Comparison of ENCODE assay signal across 8 cellular contexts in the genomic region with DNA sequence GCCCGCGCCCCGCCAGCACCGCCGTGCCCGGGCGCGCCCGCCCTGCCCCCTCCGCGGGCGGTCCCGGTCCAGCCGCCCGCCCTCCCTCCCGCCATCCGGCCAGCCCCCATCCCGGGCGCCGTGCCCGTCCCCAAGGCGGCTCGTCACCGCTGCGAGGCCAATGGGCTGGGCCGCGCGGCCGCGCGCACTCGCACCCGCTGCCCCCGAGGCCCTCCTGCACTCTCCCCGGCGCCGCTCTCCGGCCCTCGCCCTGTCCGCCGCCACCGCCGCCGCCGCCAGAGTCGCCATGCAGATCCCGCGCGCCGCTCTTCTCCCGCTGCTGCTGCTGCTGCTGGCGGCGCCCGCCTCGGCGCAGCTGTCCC. TPM values are rescaled to one million over a fixed set of nuclear protein-coding genes. Genes with fewer than 3 reads are reported as not detected.
A peak's percentile ranks its signal among the peaks of the same experiment; 100 is the strongest.
DNase-seq lines count a peak whose midpoint lies in the region; ATAC-seq lines count a peak whose summit lies in the region.

A gene (plus strand): TSS at position 187 of the 362 bp plus-strand sequence. CDS start 100 bp downstream, at position 287.

- H3K27me3 ChIP-seq in adipocyte (replicated peaks; ENCODE audit: control insufficient read depth, insufficient read depth, low read length) = no peaks in the 10 kb centered on the region
- no peaks in the 10 kb centered on the region for H3K27me3 ChIP-seq in neuron (ENCODE audit: insufficient read depth, low read length)

- peak within 1 kb of the TSS; percentile 67 for H3K4me3 Mint-ChIP-seq in activated naive CD4-positive, alpha-beta T cell treated with anti-CD3 and anti-CD28 coated beads for 36 hours

- DNase-seq in activated naive CD4-positive, alpha-beta T cell treated with anti-CD3 and anti-CD28 coated beads for 36 hours = no peak
- no peak for DNase-seq in activated naive CD4-positive, alpha-beta T cell (lab: John Stamatoyannopoulos, UW)
- DNase-seq in adipocyte (ENCODE audit: low read depth) (peak; percentile 91), Right ventricle myocardium inferior (ENCODE audit: missing footprints) (peak; percentile 91)

- H3K36me3 Mint-ChIP-seq in activated naive CD4-positive, alpha-beta T cell treated with anti-CD3 and anti-CD28 coated beads for 36 hours (ENCODE audit: low read depth) = no peaks in the 10 kb centered on the region

- peak within 1 kb of the TSS; percentile 93 for H3K9ac ChIP-seq in adipocyte (ENCODE audit: low read length)

- intact Hi-C loops in activated naive CD4-positive, alpha-beta T cell treated with anti-CD3 and anti-CD28 coated beads for 36 hours (cut with micrococcal nuclease) = no loop called here
- intact Hi-C loops in Right ventricle myocardium inferior (cut with DNase I) = loop anchor here (5.0 kb wide), 1 partner anchor 106 kb away; no protein-coding TSS in a partner anchor

- CTCF ChIA-PET in activated naive CD4-positive, alpha-beta T cell treated with anti-CD3 and anti-CD28 coated beads for 36 hours (lab: Charles Lee) = no interaction called here

- no peak within 1 kb of the TSS for H3K27ac Mint-ChIP-seq in activated naive CD4-positive, alpha-beta T cell treated with anti-CD3 and anti-CD28 coated beads for 36 hours

- H3K36me3 ChIP-seq in adipocyte (ENCODE audit: control insufficient read depth, insufficient read depth, low read length, severe bottlenecking) (no peaks in the 10 kb centered on the region), neuron (ENCODE audit: insufficient read depth, low read length) (no peaks in the 10 kb centered on the region)

- no peaks in the 10 kb centered on the region for H3K9me3 Mint-ChIP-seq in activated naive CD4-positive, alpha-beta T cell treated with anti-CD3 and anti-CD28 coated beads for 36 hours

- H3K4me1 ChIP-seq in adipocyte (ENCODE audit: control insufficient read depth, insufficient read depth, low read length) = peaks cover 35% of the 10 kb centered on the region
- H3K4me1 ChIP-seq in neuron (ENCODE audit: insufficient read depth, low read length) = peaks cover 23% of the 10 kb centered on the region

- H2AFZ ChIP-seq in neuron (ENCODE audit: low read depth, low read length) = peak within 1 kb of the TSS; percentile 86

- peaks cover 4% of the 10 kb centered on the region for H3K4me1 Mint-ChIP-seq in activated naive CD4-positive, alpha-beta T cell treated with anti-CD3 and anti-CD28 coated beads for 36 hours (ENCODE audit: low read depth)

- H3K27me3 Mint-ChIP-seq in activated naive CD4-positive, alpha-beta T cell treated with anti-CD3 and anti-CD28 coated beads for 36 hours (ENCODE audit: low read depth) = peaks cover 65% of the 10 kb centered on the region

- H3K9me3 ChIP-seq in adipocyte (ENCODE audit: control insufficient read depth, low read length) (no peaks in the 10 kb centered on the region), neuron (ENCODE audit: low read length) (no peaks in the 10 kb centered on the region)

- peak within 1 kb of the TSS; percentile 98 for H3K4me3 ChIP-seq in adipocyte (ENCODE audit: low read length)
- peak within 1 kb of the TSS; percentile 53 for H3K4me3 ChIP-seq in neuron (ENCODE audit: low read length)

- ATAC-seq in Right ventricle myocardium inferior (peak; percentile 83), GM18861 (IDR thresholded peaks at IDR 0.05; ENCODE audit: unreplicated experiment) (no peak), GM19452 (IDR thresholded peaks at IDR 0.05; ENCODE audit: unreplicated experiment) (no peak), HG03378 (IDR thresholded peaks at IDR 0.05; ENCODE audit: unreplicated experiment) (no peak)

RNA-seq across cellular contexts. Expression of the gene that starts here (rescaled TPM):
- not detected for total RNA-seq in activated naive CD4-positive, alpha-beta T cell treated with anti-CD3 and anti-CD28 coated beads for 36 hours
- total RNA-seq in Right ventricle myocardium inferior = 41.6 TPM

Comparison
In these comparisons a context has a peak if more than half of its experiments do, and no peak if none do; other contexts are left out.
1. RNA of the gene that starts here (total RNA-seq): 41.6 TPM in Right ventricle myocardium inferior (single experiment); not detected in activated naive CD4-positive, alpha-beta T cell treated with anti-CD3 and anti-CD28 coated beads for 36 hours; every median in the first group is over 10 times any median in the second.
2. DNase-seq: peak in adipocyte (single experiment) and Right ventricle myocardium inferior (single experiment); none in activated naive CD4-positive, alpha-beta T cell treated with anti-CD3 and anti-CD28 coated beads for 36 hours (single experiment) and activated naive CD4-positive, alpha-beta T cell (0 of 4).